ENCODE assay signal across 22 cellular contexts in genomic region chr2:213091765-213092164, GRCh38.
"Had no signal": no experiment of that assay in that cellular context is flagged by ENCODE, and none has a peak within 500 bp of the region (broad histone marks: within the 10 kb centered on the region; RNA-seq: fewer than 3 reads in every experiment).

No MANE protein-coding gene starts in this region.

- ATAC-seq: foreskin keratinocyte, heart right ventricle, left cardiac atrium, left lung, left ventricle myocardium superior, lower lobe of right lung, mucosa of descending colon had no signal

- H3K9me3 ChIP-seq: esophagus muscularis mucosa, heart right ventricle, left lung, lower lobe of right lung, mucosa of descending colon had no signal

- H3K4me3 ChIP-seq: coronary artery, dorsolateral prefrontal cortex, esophagus muscularis mucosa, heart right ventricle, left lung, lower lobe of right lung, mucosa of descending colon had no signal

- H3K4me1 ChIP-seq: foreskin keratinocyte, left lung, lower lobe of right lung had no signal

- H3K36me3 ChIP-seq: esophagus muscularis mucosa, heart right ventricle, left lung, lower lobe of right lung had no signal

- H3K27me3 ChIP-seq: dorsolateral prefrontal cortex, esophagus muscularis mucosa, foreskin keratinocyte, heart right ventricle, left lung had no signal

- DNase-seq: dermis blood vessel endothelial cell; dorsolateral prefrontal cortex; effector CD4-positive, alpha-beta T cell; effector memory CD4-positive, alpha-beta T cell; foreskin keratinocyte; glutamatergic neuron; head of caudate nucleus; heart right ventricle; hippocampal formation; left cardiac atrium; left lung; left ventricle myocardium superior; lower lobe of right lung; mesenchymal stem cell; mucosa of descending colon had no signal

- H3K9me3 Mint-ChIP-seq: mesothelial cell of epicardium had no signal

- H3K27ac ChIP-seq: coronary artery, dorsolateral prefrontal cortex, esophagus muscularis mucosa, foreskin keratinocyte, heart right ventricle, left lung, lower lobe of right lung had no signal

- FAIRE-seq: colon, endothelial cell of umbilical vein, frontal cortex, keratinocyte had no signal

- H3K4me3 Mint-ChIP-seq: mesothelial cell of epicardium had no signal

- H3K36me3 Mint-ChIP-seq: mesothelial cell of epicardium had no signal

- H3K27ac Mint-ChIP-seq: mesothelial cell of epicardium had no signal
